Comparison of ENCODE assay signal across 24 cellular contexts in genomic region chr17:60944751-60945150, GRCh38.
DNase-seq lines count a peak whose midpoint lies in the region; ATAC-seq, FAIRE-seq and TF ChIP-seq lines count a peak whose summit lies in the region.
"Had no signal": no experiment of that assay in that cellular context is flagged by ENCODE, and none has a peak within 500 bp of the region (broad histone marks: within the 10 kb centered on the region; RNA-seq: fewer than 3 reads in every experiment).

No MANE protein-coding gene starts in this region.

- H3K9me3 ChIP-seq in A549 (no peaks in the 10 kb centered on the region), K562 (replicated peaks; ENCODE audit: control insufficient read depth, insufficient read depth, low read depth, low read length) (no peaks in the 10 kb centered on the region)
- H3K9me3 ChIP-seq: BE2C, BLaER1 had no signal

- H2AFZ ChIP-seq in K562 (ENCODE audit: low read depth, low read length), result no peak overlapping the region

- no peaks in the 10 kb centered on the region for H3K9me1 ChIP-seq in K562 (ENCODE audit: control insufficient read depth, insufficient read depth, low read length)

- H4K20me1 ChIP-seq in K562 (replicated peaks; ENCODE audit: control insufficient read depth, insufficient read depth, low read length), result no peaks in the 10 kb centered on the region
- H4K20me1 ChIP-seq: BLaER1 had no signal

- TF ChIP-seq RAD21 in A549 (conservative IDR thresholded peaks at IDR 0.05 in 1 of 2, IDR thresholded peaks at IDR 0.05 in 1 of 2), result no peak
- no peak for TF ChIP-seq RAD21 in K562 (CRISPR knock-in tag; conservative IDR thresholded peaks at IDR 0.05 in 1 of 2, IDR thresholded peaks at IDR 0.05 in 1 of 2)

- DNase-seq in A549 (ENCODE audit: low read depth in 1 of 2, low spot score in 1 of 2) (no peak), K562 (ENCODE audit: extremely low read depth in 1 of 4, low spot score in 3 of 4) (no peak), urothelium cell line (ENCODE audit: low spot score) (no peak)
- DNase-seq: 8988T; ACHN; BE2C; C1 segment of cervical spinal cord; CD4-positive, alpha-beta memory T cell; CD4-positive, CD25-positive, alpha-beta regulatory T cell; CD8-positive, alpha-beta memory T cell; COR-L47; DMS 273 treated with DMSO at 0.1 percent for 48 hours; DMS153; DMS53; DMS79; DND-41; EL; GDM1 had no signal

- H3K36me3 ChIP-seq in K562 (ENCODE audit: control insufficient read depth, insufficient read depth, low read length), result no peaks in the 10 kb centered on the region
- H3K36me3 ChIP-seq: BE2C, BLaER1 had no signal

- FAIRE-seq in A204.1 (lab: Jason Lieb, UNC) (peak; percentile 27), A549 (lab: Jason Lieb, UNC) (no peak), K562 (lab: Jason Lieb, UNC) (no peak), urothelium cell line (lab: Jason Lieb, UNC) (no peak)
- FAIRE-seq: GM12878, GM12892, GM18507 had no signal

- in situ Hi-C loops in K562 (cut with MboI), result no loop called here

- TF ChIP-seq CTCF in A549 (IDR thresholded peaks at IDR 0.05) (no peak), K562 (IDR thresholded peaks at IDR 0.05 in 2 of 3, conservative IDR thresholded peaks at IDR 0.05 in 1 of 3; ENCODE audit: insufficient read depth in 2 of 3, low read depth in 1 of 3, low read length in 3 of 3) (no peak)

- H3K4me2 ChIP-seq in A549 (no peak overlapping the region), K562 (ENCODE audit: insufficient read depth, low read length) (no peak overlapping the region)
- H3K4me2 ChIP-seq: BLaER1 had no signal

- ATAC-seq in A549, result no peak
- ATAC-seq in K562, result no peak
- no peak for ATAC-seq in GM19455 (IDR thresholded peaks at IDR 0.05; ENCODE audit: unreplicated experiment)
- ATAC-seq: GM12878 had no signal

- TF ChIP-seq POLR2A in A549 (IDR thresholded peaks at IDR 0.05; ENCODE audit: low read length), result no peak
- TF ChIP-seq POLR2A in K562 (conservative IDR thresholded peaks at IDR 0.05), result no peak

- H3K9ac ChIP-seq in K562 (ENCODE audit: insufficient read depth in 1 of 2, low read depth in 2 of 2, low read length in 2 of 2), result no peak overlapping the region
- H3K9ac ChIP-seq: BLaER1 had no signal

- no peaks in the 10 kb centered on the region for H3K79me2 ChIP-seq in K562 (ENCODE audit: control insufficient read depth, insufficient read depth, low read length)

- intact Hi-C loops in K562 (cut with micrococcal nuclease), result no loop called here

- H3K4me1 ChIP-seq in A549, result no peaks in the 10 kb centered on the region
- H3K4me1 ChIP-seq in K562 (replicated peaks in 1 of 2; ENCODE audit: control insufficient read depth in 2 of 2, insufficient read depth in 2 of 2, low read length in 2 of 2), result no peaks in the 10 kb centered on the region; a peak in 1 of 5 replicates
- H3K4me1 ChIP-seq: BE2C had no signal

- no TSS peak for BruUV-seq in K562 (replicated peaks; lab: Mats Ljungman, UMichigan)

- H3K27ac ChIP-seq in A549 (no peak overlapping the region), K562 (ENCODE audit: extremely low read depth, low read depth, low read length) (no peak overlapping the region)
- H3K27ac ChIP-seq: BLaER1 had no signal

- no peak overlapping the region for H3K4me3 ChIP-seq in A549
- H3K4me3 ChIP-seq in K562, result no peak overlapping the region
- H3K4me3 ChIP-seq: BLaER1, GM12878 had no signal

- 85% methylated on average over 3 of the region's 3 CpGs for WGBS in A549 (ENCODE audit: missing lambda C conversion rate)
- 6% methylated on average over 3 of the region's 3 CpGs for WGBS in K562 (ENCODE audit: insufficient coverage, low coverage, missing lambda C conversion rate)

- TF ChIP-seq EP300 in A549 (IDR thresholded peaks at IDR 0.05), result no peak
- no peak for TF ChIP-seq EP300 in K562 (IDR thresholded peaks at IDR 0.05; ENCODE audit: low read length)

- POLR2A ChIA-PET in A549 (lab: Yijun Ruan, JAX) (no interaction called here), K562 (lab: Yijun Ruan, JAX) (no interaction called here)

- CTCF ChIA-PET in A549 (lab: Yijun Ruan, JAX) (no interaction called here), K562 (lab: Yijun Ruan, JAX; ENCODE audit: low intra/inter-chr PET ratio) (interaction anchor here (0.6 kb wide), 1 partner anchor 1943 kb away, joined by 4 read pairs; no protein-coding TSS in a partner anchor)

- peaks cover 0 to 2% of the 10 kb centered on the region in 2 experiments; a peak in 2 of 5 replicates for H3K27me3 ChIP-seq in K562 (ENCODE audit: control insufficient read depth in 2 of 2, insufficient read depth in 2 of 2, low read length in 2 of 2)
- H3K27me3 ChIP-seq: BE2C, BLaER1 had no signal

TF ChIP-seq in A549, 52 proteins besides CTCF, POLR2A, EP300 and RAD21:
- TF ChIP-seq MAFK (IDR thresholded peaks at IDR 0.05; ENCODE audit: partially characterized antibody), result peak; percentile 81
- no peak for TF ChIP-seq ZC3H11A (IDR thresholded peaks at IDR 0.05)

TF ChIP-seq in K562, 482 proteins besides CTCF, POLR2A, EP300 and RAD21:
- no peak for TF ChIP-seq TCF15 (CRISPR knock-in tag; IDR thresholded peaks at IDR 0.05)
- TF ChIP-seq MAFF (IDR thresholded peaks at IDR 0.05; ENCODE audit: low read length), result peak; percentile 26; the same call in 1 of the 2 replicates
- TF ChIP-seq NCOA1 (IDR thresholded peaks at IDR 0.05; ENCODE audit: low read depth), result no peak
